ENCODE assay signal across 8 cellular contexts in genomic region chr12:77273898-77274297, GRCh38.
"Had no signal": no experiment of that assay in that cellular context is flagged by ENCODE, and none has a peak within 500 bp of the region (broad histone marks: within the 10 kb centered on the region; RNA-seq: fewer than 3 reads in every experiment).

No MANE protein-coding gene starts in this region.

- H3K36me3 Mint-ChIP-seq: IgD-negative memory B cell had no signal

- H3K27ac ChIP-seq: HL-60 had no signal

- H3K4me3 Mint-ChIP-seq: IgD-negative memory B cell had no signal

- ATAC-seq: HepG2, K562 had no signal

- H3K27ac Mint-ChIP-seq: IgD-negative memory B cell had no signal

- FAIRE-seq: HepG2, HTR-8/SVneo, K562 had no signal

- H3K4me3 ChIP-seq: K562 had no signal

- DNase-seq: IMR-90, KBM-7, KG1 had no signal

- H3K4me1 Mint-ChIP-seq: IgD-negative memory B cell had no signal
